ENCODE assay signal across 14 cellular contexts in genomic region chr12:51028811-51029146, GRCh38. TPM values are rescaled to one million over a fixed set of nuclear protein-coding genes. Genes with fewer than 3 reads are reported as not detected.
DNase-seq lines count a peak whose midpoint lies in the region; ATAC-seq, FAIRE-seq and TF ChIP-seq lines count a peak whose summit lies in the region.
"Had no signal": no experiment of that assay in that cellular context is flagged by ENCODE, and none has a peak within 500 bp of the region (broad histone marks: within the 10 kb centered on the region; RNA-seq: fewer than 3 reads in every experiment).

No MANE protein-coding gene starts in this region.

- TF ChIP-seq CTCF in HFFc6 (IDR thresholded peaks at IDR 0.05), result no peak
- TF ChIP-seq CTCF in keratinocyte (optimal IDR thresholded peaks at IDR 0.05 in 1 of 3, IDR thresholded peaks at IDR 0.05 in 1 of 3, conservative IDR thresholded peaks at IDR 0.05 in 1 of 3; ENCODE audit: extremely low read depth in 1 of 3, insufficient read depth in 2 of 3, low read length in 3 of 3), result no peak
- TF ChIP-seq CTCF in thyroid gland (IDR thresholded peaks at IDR 0.05), result no peak
- no peak for TF ChIP-seq CTCF in osteocyte (IDR thresholded peaks at IDR 0.05)

- H3K9me3 Mint-ChIP-seq in HFFc6 (no peaks in the 10 kb centered on the region), osteocyte (ENCODE audit: unreplicated experiment) (no peaks in the 10 kb centered on the region)
- H3K9me3 Mint-ChIP-seq: activated CD4-positive, alpha-beta T cell treated with anti-CD3 and anti-CD28 coated beads, Interleukin-2, amount 10 ng/mL, durations not matched to agents 7 days and 5 days; CD8-positive, alpha-beta memory T cell; naive thymus-derived CD8-positive, alpha-beta T cell; T-helper 1 cell treated with Interleukin-12 subunit alpha and Interleukin-12 subunit beta and Interleukin-4 antibody, amounts not matched to agents 30 μg/mL and 1 μg/mL, for 36 hours had no signal

- H3K4me3 Mint-ChIP-seq in HFFc6 (peak overlapping the region; percentile 21), osteocyte (ENCODE audit: unreplicated experiment) (no peak overlapping the region)
- H3K4me3 Mint-ChIP-seq: activated CD4-positive, alpha-beta T cell treated with anti-CD3 and anti-CD28 coated beads, Interleukin-2, amount 10 ng/mL, durations not matched to agents 7 days and 5 days; T-helper 1 cell treated with Interleukin-12 subunit alpha and Interleukin-12 subunit beta and Interleukin-4 antibody, amounts not matched to agents 30 μg/mL and 1 μg/mL, for 36 hours had no signal

- 54 to 64% methylated on average over 5 of the region's 5 CpGs for WGBS in thyroid gland, 2 donors

- TF ChIP-seq POLR2A in thyroid gland (IDR thresholded peaks at IDR 0.05), result no peak

- H3K9me3 ChIP-seq in keratinocyte (ENCODE audit: control insufficient read depth, low read depth, low read length) (no peaks in the 10 kb centered on the region), thyroid gland (no peaks in the 10 kb centered on the region)

- H3K4me2 ChIP-seq in keratinocyte (ENCODE audit: control insufficient read depth, extremely low read depth, insufficient read depth, low read depth, low read length), result peak overlapping the region; percentile 88

- no peaks in the 10 kb centered on the region for H3K36me3 ChIP-seq in keratinocyte (ENCODE audit: control insufficient read depth in 2 of 2, extremely low read depth in 1 of 2, insufficient read depth in 2 of 2, low read length in 2 of 2)
- no peaks in the 10 kb centered on the region for H3K36me3 ChIP-seq in thyroid gland

- H3K27me3 ChIP-seq in keratinocyte (ENCODE audit: control insufficient read depth, extremely low read depth, insufficient read depth, low read length), result no peaks in the 10 kb centered on the region
- H3K27me3 ChIP-seq in thyroid gland, result no peaks in the 10 kb centered on the region

- intact Hi-C loops in thyroid gland (cut with DNase I), result loop anchor here (5.0 kb wide), 1 partner anchor 106 kb away; no protein-coding TSS in a partner anchor

- FAIRE-seq in keratinocyte (lab: Jason Lieb, UNC), result no peak

- dilution Hi-C loops in keratinocyte (cut with MboI; ENCODE audit: extremely low pct_ligation_motif_present, low sequenced_read_pairs), result no loop called here

- H3K27ac ChIP-seq in keratinocyte (ENCODE audit: control insufficient read depth, insufficient read depth, low read length) (no peak overlapping the region), thyroid gland (peak overlapping the region in 2 of 3 donors; percentile 26 to 50)

- peak overlapping the region; percentile 50 for H2AFZ ChIP-seq in keratinocyte (ENCODE audit: control insufficient read depth, low read length)

- H3K27ac Mint-ChIP-seq in HFFc6 (no peak overlapping the region), osteocyte (ENCODE audit: unreplicated experiment) (no peak overlapping the region)
- H3K27ac Mint-ChIP-seq: activated CD4-positive, alpha-beta T cell treated with anti-CD3 and anti-CD28 coated beads, Interleukin-2, amount 10 ng/mL, durations not matched to agents 7 days and 5 days; T-helper 1 cell treated with Interleukin-12 subunit alpha and Interleukin-12 subunit beta and Interleukin-4 antibody, amounts not matched to agents 30 μg/mL and 1 μg/mL, for 36 hours had no signal

- H3K4me3 ChIP-seq in keratinocyte (ENCODE audit: control insufficient read depth in 2 of 3, extremely low read depth in 1 of 3, insufficient read depth in 2 of 3, low read depth in 1 of 3, low read length in 3 of 3) (peak overlapping the region; percentile 9 to 47 (median 41)), thyroid gland (replicated peaks in 1 of 3) (no peak overlapping the region)

- H3K36me3 Mint-ChIP-seq in HFFc6 (ENCODE audit: low read depth), result no peaks in the 10 kb centered on the region
- H3K36me3 Mint-ChIP-seq in osteocyte (ENCODE audit: unreplicated experiment), result no peaks in the 10 kb centered on the region
- H3K36me3 Mint-ChIP-seq: naive thymus-derived CD8-positive, alpha-beta T cell had no signal

- H4K20me1 ChIP-seq in keratinocyte (ENCODE audit: control insufficient read depth, extremely low read depth, insufficient read depth, low read length), result no peaks in the 10 kb centered on the region

- peaks cover 13% of the 10 kb centered on the region for H3K79me2 ChIP-seq in keratinocyte (ENCODE audit: control insufficient read depth, insufficient read depth, low read length)

- H3K4me1 Mint-ChIP-seq in HFFc6 (ENCODE audit: low read depth), result peaks cover 37% of the 10 kb centered on the region
- H3K4me1 Mint-ChIP-seq in osteocyte (ENCODE audit: unreplicated experiment), result peaks cover 31% of the 10 kb centered on the region

- H3K4me1 ChIP-seq in keratinocyte (ENCODE audit: control insufficient read depth, extremely low read depth, insufficient read depth, low read length) (peaks cover 23% of the 10 kb centered on the region), thyroid gland (peaks cover 6 to 20% of the 10 kb centered on the region in 2 donors)

- peak overlapping the region; percentile 58 for H3K9ac ChIP-seq in keratinocyte (ENCODE audit: control insufficient read depth, extremely low read depth, insufficient read depth, low read length)

- H3K27me3 Mint-ChIP-seq in HFFc6 (ENCODE audit: insufficient read depth), result no peaks in the 10 kb centered on the region
- no peaks in the 10 kb centered on the region for H3K27me3 Mint-ChIP-seq in osteocyte (ENCODE audit: unreplicated experiment)
- H3K27me3 Mint-ChIP-seq: naive thymus-derived CD8-positive, alpha-beta T cell had no signal

- no peak for ATAC-seq in GM19324 (IDR thresholded peaks at IDR 0.05; ENCODE audit: low FRiP score, unreplicated experiment)
- no peak for ATAC-seq in HG03457 (IDR thresholded peaks at IDR 0.05; ENCODE audit: unreplicated experiment)
- ATAC-seq: naive thymus-derived CD8-positive, alpha-beta T cell had no signal

- H3K9me1 ChIP-seq in keratinocyte (ENCODE audit: control insufficient read depth, extremely low read depth, insufficient read depth, low read length), result no peaks in the 10 kb centered on the region

- DNase-seq in HFFc6, result peak; percentile 26
- DNase-seq in amniotic epithelial cell (ENCODE audit: low read depth), result peak; percentile 24
- no peak for DNase-seq in keratinocyte (ENCODE audit: low read depth, low spot score)
- no peak for DNase-seq in thyroid gland
- DNase-seq in osteocyte (ENCODE audit: extremely low spot score, unreplicated experiment), result no peak
- no peak for DNase-seq in AML-193 (lab: John Stamatoyannopoulos, UW)
- DNase-seq: effector CD8-positive, alpha-beta T cell; NCI-H1417 treated with DMSO at 0.1 percent for 48 hours had no signal

RNA-seq across cellular contexts. Expression of gene SLC11A2, which starts 2.6 kb away (rescaled TPM):
- total RNA-seq in HFFc6 (2021; fragmentation: NEBNext Ultra II Directional; extraction: Animal tissue kit (Norgen Biotek cat#: 25700)), result 10 to 100 TPM; 32.0 to 37.4 (median 34.0) TPM
- polyA plus RNA-seq in keratinocyte, result 26.7 to 38.9 TPM (median 37.5 TPM) in 3 replicates
- polyA plus RNA-seq in keratinocyte (2011; ENCODE audit: low read depth), result 7.2 TPM
- polyA plus RNA-seq in keratinocyte (2011; cell fraction: cytosol; rRNA removed), result 12.9 and 20.8 TPM in 2 replicates
- polyA plus RNA-seq in keratinocyte (2011; cell fraction: nucleus; rRNA removed), result 67.5 and 79.5 TPM in 2 replicates
- 17.0 and 22.6 TPM in 2 replicates for polyA plus RNA-seq in keratinocyte (2012; ENCODE audit: low replicate concordance)
- 56.7 to 72.8 TPM (median 65.2 TPM) in 3 replicates for polyA minus RNA-seq in keratinocyte
- polyA minus RNA-seq in keratinocyte (2011; cell fraction: cytosol; rRNA and poly(A)+ RNA removed), result 22.1 TPM
- polyA minus RNA-seq in keratinocyte (2011; cell fraction: nucleus; rRNA and poly(A)+ RNA removed), result 62.5 and 92.1 TPM in 2 replicates
- total RNA-seq in thyroid gland (100 to 1,000 TPM; 100 to 163 (median 140) TPM), osteocyte (42.6 and 51.8 TPM in 2 replicates)

RNA-seq across cellular contexts. Expression of gene LETMD1, which starts 19.3 kb away (rescaled TPM):
- 10 to 100 TPM; 19.6 to 27.6 (median 25.2) TPM for total RNA-seq in HFFc6 (2021; fragmentation: NEBNext Ultra II Directional; extraction: Animal tissue kit (Norgen Biotek cat#: 25700))
- polyA plus RNA-seq in keratinocyte, result 36.1 to 51.1 TPM (median 50.6 TPM) in 3 replicates
- 43.4 TPM for polyA plus RNA-seq in keratinocyte (2011; ENCODE audit: low read depth)
- polyA plus RNA-seq in keratinocyte (2011; cell fraction: cytosol; rRNA removed), result 25.7 and 37.4 TPM in 2 replicates
- polyA plus RNA-seq in keratinocyte (2011; cell fraction: nucleus; rRNA removed), result 104 and 111 TPM in 2 replicates
- 19.9 and 55.4 TPM in 2 replicates for polyA plus RNA-seq in keratinocyte (2012; ENCODE audit: low replicate concordance)
- polyA minus RNA-seq in keratinocyte, result 15.6 to 49.8 TPM (median 40.8 TPM) in 3 replicates
- polyA minus RNA-seq in keratinocyte (2011; cell fraction: cytosol; rRNA and poly(A)+ RNA removed), result 11.3 TPM
- 20.6 and 31.3 TPM in 2 replicates for polyA minus RNA-seq in keratinocyte (2011; cell fraction: nucleus; rRNA and poly(A)+ RNA removed)
- total RNA-seq in thyroid gland (100 to 1,000 TPM in 2 of 4 donors, 10 to 100 TPM in 2; 62.9 to 106 (median 86.7) TPM), osteocyte (44.9 and 45.6 TPM in 2 replicates)

RNA-seq across cellular contexts. Expression of gene CSRNP2, which starts 54.6 kb away (rescaled TPM):
- 10 to 100 TPM; 21.2 to 28.6 (median 24.1) TPM for total RNA-seq in HFFc6 (2021; fragmentation: NEBNext Ultra II Directional; extraction: Animal tissue kit (Norgen Biotek cat#: 25700))
- 17.5 to 19.2 TPM (median 18.4 TPM) in 3 replicates for polyA plus RNA-seq in keratinocyte
- polyA plus RNA-seq in keratinocyte (2011; ENCODE audit: low read depth), result 10.5 TPM
- 13.8 and 18.0 TPM in 2 replicates for polyA plus RNA-seq in keratinocyte (2011; cell fraction: cytosol; rRNA removed)
- polyA plus RNA-seq in keratinocyte (2011; cell fraction: nucleus; rRNA removed), result 37.1 TPM in 2 replicates
- polyA plus RNA-seq in keratinocyte (2012; ENCODE audit: low replicate concordance), result 11.7 and 15.9 TPM in 2 replicates
- 13.8 to 18.9 TPM (median 18.1 TPM) in 3 replicates for polyA minus RNA-seq in keratinocyte
- polyA minus RNA-seq in keratinocyte (2011; cell fraction: cytosol; rRNA and poly(A)+ RNA removed), result 13.8 TPM
- polyA minus RNA-seq in keratinocyte (2011; cell fraction: nucleus; rRNA and poly(A)+ RNA removed), result 15.4 and 26.0 TPM in 2 replicates
- total RNA-seq in thyroid gland, result 10 to 100 TPM; 21.3 to 35.8 (median 28.9) TPM
- 45.1 and 49.0 TPM in 2 replicates for total RNA-seq in osteocyte

Comparison
In these comparisons a context has a peak if more than half of its experiments do, and no peak if none do; other contexts are left out.
1. DNase-seq: peak in HFFc6 (single experiment) and amniotic epithelial cell (single experiment); none in keratinocyte (single experiment), thyroid gland (0 of 2), osteocyte (single experiment) and AML-193 (0 of 2).
2. H3K4me3 ChIP-seq: peak in keratinocyte (3 of 3); none in thyroid gland (0 of 3).